ENCODE assay signal across 20 cellular contexts in the genomic region with DNA sequence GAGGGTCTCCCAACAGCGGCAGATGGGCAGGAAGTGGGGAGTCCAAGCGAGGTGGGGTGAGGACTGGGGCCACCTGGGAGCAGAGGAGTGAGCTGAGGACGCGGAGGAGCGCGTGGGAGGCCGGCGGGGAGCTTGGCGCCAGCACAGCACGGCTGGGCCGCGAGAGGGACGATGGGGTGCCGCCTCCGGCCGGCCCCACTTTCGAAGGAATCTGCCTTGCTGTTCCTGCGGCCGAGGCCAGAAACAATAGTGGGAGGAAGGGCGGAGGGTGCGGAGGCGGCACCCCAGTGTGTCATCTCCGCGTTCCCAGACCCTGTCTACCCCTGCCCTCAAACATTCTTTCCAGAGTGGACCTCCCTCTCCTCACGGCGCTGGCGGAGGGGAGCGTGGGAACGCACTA. TPM values are rescaled to one million over a fixed set of nuclear protein-coding genes. Genes with fewer than 3 reads are reported as not detected.
A peak's percentile ranks its signal among the peaks of the same experiment; 100 is the strongest.
DNase-seq lines count a peak whose midpoint lies in the region; ATAC-seq, FAIRE-seq and TF ChIP-seq lines count a peak whose summit lies in the region.
"Had no signal": no experiment of that assay in that cellular context is flagged by ENCODE, and none has a peak within 500 bp of the region (broad histone marks: within the 10 kb centered on the region; RNA-seq: fewer than 3 reads in every experiment).

No MANE protein-coding gene starts in this region.

- H2AFZ ChIP-seq in K562 (ENCODE audit: low read depth, low read length) (no peak overlapping the region), H1 (ENCODE audit: low read length) (no peak overlapping the region), GM23338 (no peak overlapping the region)
- H2AFZ ChIP-seq: GM23248 had no signal

- H3K4me3 Mint-ChIP-seq in GM23338 (no peak overlapping the region), Caco-2 (ENCODE audit: unreplicated experiment) (no peak overlapping the region), endodermal cell (no peak overlapping the region)
- H3K4me3 Mint-ChIP-seq: CD4-positive, alpha-beta memory T cell; HFFc6 had no signal

- no peak overlapping the region; the same call in 1 of the 2 replicates for H4K8ac ChIP-seq in H1 (ENCODE audit: extremely low read depth, insufficient read depth, low read length)

- peak overlapping the region; percentile 71; the same call in 1 of the 2 replicates for H2BK5ac ChIP-seq in H1 (ENCODE audit: low read depth, low read length)

- H3K36me3 ChIP-seq in K562 (ENCODE audit: control insufficient read depth, insufficient read depth, low read length) (no peaks in the 10 kb centered on the region), H1 (ENCODE audit: control insufficient read depth in 2 of 4, insufficient read depth in 4 of 4, low read length in 3 of 4) (no peaks in the 10 kb centered on the region), GM23338 (ENCODE audit: insufficient read depth) (no peaks in the 10 kb centered on the region), Caco-2 (ENCODE audit: control insufficient read depth, insufficient read depth, low read length) (no peaks in the 10 kb centered on the region), endodermal cell (ENCODE audit: control insufficient read depth, insufficient read depth, low read length) (no peaks in the 10 kb centered on the region)
- H3K36me3 ChIP-seq: HAP-1 had no signal

- no peaks in the 10 kb centered on the region for H3K9me3 ChIP-seq in K562 (replicated peaks; ENCODE audit: control insufficient read depth, insufficient read depth, low read depth, low read length)
- no peaks in the 10 kb centered on the region for H3K9me3 ChIP-seq in H1 (ENCODE audit: insufficient read depth in 2 of 2, low read depth in 1 of 2, low read length in 1 of 2)
- no peaks in the 10 kb centered on the region for H3K9me3 ChIP-seq in Caco-2
- no peaks in the 10 kb centered on the region for H3K9me3 ChIP-seq in endodermal cell (ENCODE audit: control insufficient read depth, low read length)
- H3K9me3 ChIP-seq: HAP-1 had no signal

- in situ Hi-C loops in K562 (cut with MboI), result loop anchor here (10.0 kb wide), 2 partner anchors 301 to 461 kb away; a partner anchor contains a TSS

- no peak overlapping the region for H3K18ac ChIP-seq in H1 (ENCODE audit: extremely low read depth, low read length)

- POLR2A ChIA-PET in K562 (lab: Yijun Ruan, JAX), result interaction anchor here (0.5 kb wide), 1 partner anchor 119 kb away, joined by 3 read pairs; no protein-coding TSS in a partner anchor
- POLR2A ChIA-PET in H1 (lab: Charles Lee; ENCODE audit: partially characterized antibody), result no interaction called here
- POLR2A ChIA-PET in Caco-2 (lab: Charles Lee), result no interaction called here

- H4K5ac ChIP-seq in H1 (ENCODE audit: insufficient read length, low read depth, low read length), result no peak overlapping the region

- H3K4me1 Mint-ChIP-seq in GM23338 (peaks cover 2% of the 10 kb centered on the region; the same call in 2 of the 3 replicates), Caco-2 (ENCODE audit: low read depth, unreplicated experiment) (no peaks in the 10 kb centered on the region), endodermal cell (peaks cover 9% of the 10 kb centered on the region)

- H3K9me1 ChIP-seq in K562 (ENCODE audit: control insufficient read depth, insufficient read depth, low read length), result no peaks in the 10 kb centered on the region

- H3K79me2 ChIP-seq in K562 (ENCODE audit: control insufficient read depth, insufficient read depth, low read length) (no peaks in the 10 kb centered on the region), H1 (ENCODE audit: control insufficient read depth in 1 of 2, insufficient read depth in 2 of 2, low read length in 2 of 2) (no peaks in the 10 kb centered on the region), GM23338 (replicated peaks; ENCODE audit: insufficient read depth) (no peaks in the 10 kb centered on the region)

- no peak for TF ChIP-seq EP300 in Ishikawa (IDR thresholded peaks at IDR 0.05; ENCODE audit: borderline replicate concordance)
- no peak for TF ChIP-seq EP300 in K562 (IDR thresholded peaks at IDR 0.05; ENCODE audit: low read length)
- no peak for TF ChIP-seq EP300 in H1 (IDR thresholded peaks at IDR 0.05; ENCODE audit: borderline replicate concordance in 1 of 2, low read depth in 2 of 2, low read length in 2 of 2)

- H3K4me2 ChIP-seq in K562 (ENCODE audit: insufficient read depth, low read length), result no peak overlapping the region
- no peak overlapping the region for H3K4me2 ChIP-seq in H1 (ENCODE audit: insufficient read depth in 1 of 2, low read depth in 2 of 2, low read length in 2 of 2)
- no peak overlapping the region for H3K4me2 ChIP-seq in GM23338

- no peak for TF ChIP-seq RAD21 in Ishikawa (IDR thresholded peaks at IDR 0.05; ENCODE audit: low read depth)
- TF ChIP-seq RAD21 in K562 (CRISPR knock-in tag; conservative IDR thresholded peaks at IDR 0.05 in 1 of 2, IDR thresholded peaks at IDR 0.05 in 1 of 2), result no peak
- no peak for TF ChIP-seq RAD21 in H1 (IDR thresholded peaks at IDR 0.05 in 1 of 2, conservative IDR thresholded peaks at IDR 0.05 in 1 of 2; ENCODE audit: low read depth in 2 of 2, low read length in 2 of 2)

- WGBS in K562 (ENCODE audit: insufficient coverage, low coverage, missing lambda C conversion rate), result 11% methylated on average over 16 of the region's 29 CpGs
- 85% methylated on average over 18 of the region's 29 CpGs; no CpG with 5 or more reads in 1 of the 2 experiments for WGBS in H1 (ENCODE audit: extremely low coverage in 1 of 2, insufficient coverage in 1 of 2, insufficient read length in 1 of 2, insufficient replicate concordance in 2 of 2, low coverage in 1 of 2, low lambda C conversion rate in 2 of 2, missing lambda C conversion rate in 1 of 2), 2 experiments
- 91 to 92% methylated on average over 14 to 29 of the region's 29 CpGs for WGBS in endodermal cell (ENCODE audit: insufficient coverage in 1 of 2, insufficient read length in 1 of 2), 2 experiments

- H3K4me1 ChIP-seq in K562 (replicated peaks in 1 of 2; ENCODE audit: control insufficient read depth in 2 of 2, insufficient read depth in 2 of 2, low read length in 2 of 2) (peaks cover 0 to 38% of the 10 kb centered on the region in 2 experiments; a peak in 1 of 5 replicates), H1 (replicated peaks in 1 of 4; ENCODE audit: control insufficient read depth in 3 of 4, insufficient read depth in 4 of 4, low read length in 3 of 4) (peaks cover 0 to 2% (median under 1%) of the 10 kb centered on the region in 4 experiments; a peak in 2 of 7 replicates), GM23338 (ENCODE audit: insufficient read depth) (no peaks in the 10 kb centered on the region; the same call in 1 of the 2 replicates), Caco-2 (no peaks in the 10 kb centered on the region; the same call in 1 of the 2 replicates), endodermal cell (ENCODE audit: control insufficient read depth, insufficient read depth, low read length) (peaks cover 7% of the 10 kb centered on the region)
- H3K4me1 ChIP-seq: HAP-1 had no signal

- no peak overlapping the region for H2BK12ac ChIP-seq in H1 (ENCODE audit: low read depth, low read length)

- ATAC-seq in K562 (no peak), GM23338 (no peak)

- no peak overlapping the region for H3K23ac ChIP-seq in H1 (ENCODE audit: insufficient read length)

- TF ChIP-seq POLR2A in K562 (conservative IDR thresholded peaks at IDR 0.05) (no peak), H1 (IDR thresholded peaks at IDR 0.05; ENCODE audit: control extremely low read depth in 1 of 2, low read depth in 2 of 2, low read length in 2 of 2) (no peak)

- CTCF ChIA-PET in K562 (lab: Yijun Ruan, JAX; ENCODE audit: low intra/inter-chr PET ratio), result interaction anchor here (1.1 to 2.4 kb wide), 2 partner anchors 119 kb away, joined by 5 to 12 read pairs; no protein-coding TSS in a partner anchor
- CTCF ChIA-PET in H1 (lab: Charles Lee; ENCODE audit: partially characterized antibody), result interaction anchor here (0.6 to 20.6 kb wide), 45 partner anchors 2 to 721 kb away, joined by 3 to 551 read pairs (median 6); a partner anchor contains a TSS
- CTCF ChIA-PET in Caco-2 (lab: Charles Lee), result interaction anchor here (0.9 to 8.1 kb wide), 26 partner anchors 8 to 609 kb away, joined by 3 to 168 read pairs (median 7); a partner anchor contains a TSS

- H3K36me3 Mint-ChIP-seq in GM23338 (ENCODE audit: low read depth) (no peaks in the 10 kb centered on the region), Caco-2 (ENCODE audit: insufficient read depth, unreplicated experiment) (no peaks in the 10 kb centered on the region), endodermal cell (ENCODE audit: low read depth) (no peaks in the 10 kb centered on the region)
- H3K36me3 Mint-ChIP-seq: CD4-positive, alpha-beta memory T cell had no signal

- no peak for FAIRE-seq in K562 (lab: Jason Lieb, UNC)
- FAIRE-seq in H1 (lab: Jason Lieb, UNC), result no peak
- FAIRE-seq: G401.6, GM19239, H54 had no signal

- H2BK20ac ChIP-seq in H1 (ENCODE audit: low read length), result no peak overlapping the region

- H3K4ac ChIP-seq in H1 (replicated peaks; ENCODE audit: insufficient read length, low read depth, low read length), result no peak overlapping the region

- no peaks in the 10 kb centered on the region for H3K79me1 ChIP-seq in H1 (ENCODE audit: low read depth, low read length)

- H3K27ac ChIP-seq in K562 (ENCODE audit: extremely low read depth, low read depth, low read length) (no peak overlapping the region), H1 (ENCODE audit: low read depth, low read length) (no peak overlapping the region), GM23338 (ENCODE audit: low read depth) (no peak overlapping the region), endodermal cell (ENCODE audit: low read depth, low read length) (no peak overlapping the region)
- H3K27ac ChIP-seq: GM23248 had no signal

- H4K91ac ChIP-seq in H1 (replicated peaks; ENCODE audit: insufficient read length, low read length), result no peak overlapping the region

- no peak overlapping the region for H3K56ac ChIP-seq in H1 (replicated peaks; ENCODE audit: insufficient read length, low read depth, low read length)

- no TSS peak for BruUV-seq in K562 (replicated peaks; lab: Mats Ljungman, UMichigan)
- no TSS peak for BruUV-seq in Caco-2 (replicated peaks; lab: Mats Ljungman, UMichigan)

- H2AK5ac ChIP-seq in H1 (ENCODE audit: low read depth, low read length), result no peak overlapping the region

- H3K4me3 ChIP-seq in K562 (no peak overlapping the region), H1 (ENCODE audit: extremely low read depth in 1 of 4, insufficient read depth in 2 of 4, low read depth in 3 of 4, low read length in 4 of 4) (no peak overlapping the region), GM23338 (no peak overlapping the region), Caco-2 (ENCODE audit: low read depth, low read length) (no peak overlapping the region), endodermal cell (ENCODE audit: low read length) (no peak overlapping the region)
- H3K4me3 ChIP-seq: GM23248, HAP-1 had no signal

- H4K20me1 ChIP-seq in K562 (replicated peaks; ENCODE audit: control insufficient read depth, insufficient read depth, low read length) (peaks cover 14% of the 10 kb centered on the region; the same call in 1 of the 2 replicates), H1 (replicated peaks in 1 of 2; ENCODE audit: control insufficient read depth in 1 of 2, insufficient read depth in 2 of 2, low read length in 2 of 2) (peaks cover 0 to 3% of the 10 kb centered on the region in 2 experiments), GM23338 (replicated peaks; ENCODE audit: insufficient read depth) (no peaks in the 10 kb centered on the region)

- no peak overlapping the region for H3K14ac ChIP-seq in H1 (ENCODE audit: insufficient read length)

- H3K27me3 ChIP-seq in K562 (ENCODE audit: control insufficient read depth in 2 of 2, insufficient read depth in 2 of 2, low read length in 2 of 2), result peaks cover 0 to 20% of the 10 kb centered on the region in 2 experiments; a peak in 3 of 5 replicates
- peaks cover 0 to 3% (median under 1%) of the 10 kb centered on the region in 4 experiments; a peak in 3 of 7 replicates for H3K27me3 ChIP-seq in H1 (replicated peaks in 1 of 4; ENCODE audit: control insufficient read depth in 3 of 4, extremely low read depth in 1 of 4, insufficient read depth in 3 of 4, low read length in 3 of 4)
- no peaks in the 10 kb centered on the region for H3K27me3 ChIP-seq in GM23338 (ENCODE audit: insufficient read depth)
- H3K27me3 ChIP-seq in Caco-2 (replicated peaks; ENCODE audit: control insufficient read depth, insufficient read depth, low read length), result no peaks in the 10 kb centered on the region
- no peaks in the 10 kb centered on the region for H3K27me3 ChIP-seq in endodermal cell (ENCODE audit: control insufficient read depth, insufficient read depth, low read length, poor library complexity, severe bottlenecking)

- TF ChIP-seq CTCF in K562 (IDR thresholded peaks at IDR 0.05 in 2 of 3, conservative IDR thresholded peaks at IDR 0.05 in 1 of 3; ENCODE audit: insufficient read depth in 2 of 3, low read depth in 1 of 3, low read length in 3 of 3) (no peak), H1 (IDR thresholded peaks at IDR 0.05; ENCODE audit: control extremely low read depth in 1 of 3, insufficient read depth in 1 of 3, low read depth in 1 of 3, low read length in 3 of 3) (no peak), GM23338 (conservative IDR thresholded peaks at IDR 0.05; ENCODE audit: low read depth in 2 of 2) (no peak), Caco-2 (IDR thresholded peaks at IDR 0.05; ENCODE audit: insufficient read depth in 1 of 2, low read depth in 1 of 2, low read length in 1 of 2, severe bottlenecking in 1 of 2, unreplicated experiment in 1 of 2) (no peak), endodermal cell (conservative IDR thresholded peaks at IDR 0.05) (no peak)

- H2BK15ac ChIP-seq in H1 (ENCODE audit: low read length), result no peak overlapping the region

- DNase-seq in K562 (ENCODE audit: extremely low read depth in 1 of 4, low spot score in 3 of 4) (peak in 1 of 4 experiments; percentile 27), H1 (ENCODE audit: low read depth in 1 of 2, low spot score in 2 of 2) (no peak), GM23338 (ENCODE audit: low spot score) (no peak), Caco-2 (no peak), endodermal cell (no peak)
- DNase-seq: C1 segment of cervical spinal cord; CD4-positive, alpha-beta memory T cell; COR-L47; DMS153; DND-41; GM23248; HFFc6 had no signal

- H3K27ac Mint-ChIP-seq in GM23338 (no peak overlapping the region), Caco-2 (ENCODE audit: unreplicated experiment) (no peak overlapping the region), endodermal cell (no peak overlapping the region)
- H3K27ac Mint-ChIP-seq: CD4-positive, alpha-beta memory T cell; HFFc6 had no signal

- H3K27me3 Mint-ChIP-seq in GM23338 (ENCODE audit: insufficient read depth, low read depth, poor library complexity), result peaks cover 6% of the 10 kb centered on the region
- no peaks in the 10 kb centered on the region for H3K27me3 Mint-ChIP-seq in Caco-2 (ENCODE audit: insufficient read depth, unreplicated experiment)
- H3K27me3 Mint-ChIP-seq in endodermal cell (ENCODE audit: insufficient read depth), result peaks cover 16% of the 10 kb centered on the region

- H2BK120ac ChIP-seq in H1 (replicated peaks; ENCODE audit: low read depth, low read length), result no peak overlapping the region

- H3K23me2 ChIP-seq in H1 (ENCODE audit: low read depth, low read length), result no peaks in the 10 kb centered on the region

- no peaks in the 10 kb centered on the region for H3K9me2 ChIP-seq in GM23338 (ENCODE audit: insufficient read depth)

- no peak overlapping the region for H3K9ac ChIP-seq in K562 (ENCODE audit: insufficient read depth in 1 of 2, low read depth in 2 of 2, low read length in 2 of 2)
- no peak overlapping the region for H3K9ac ChIP-seq in H1 (replicated peaks in 1 of 4; ENCODE audit: extremely low read depth in 1 of 4, low read depth in 3 of 4, low read length in 3 of 4)
- H3K9ac ChIP-seq in endodermal cell (ENCODE audit: extremely low read depth, low read length, poor library complexity, severe bottlenecking), result no peak overlapping the region
- H3K9ac ChIP-seq: GM23248 had no signal

- intact Hi-C loops in K562 (cut with micrococcal nuclease) (no loop called here), Caco-2 (cut with micrococcal nuclease; ENCODE audit: unreplicated experiment) (no loop called here)

- no peaks in the 10 kb centered on the region for H3F3A ChIP-seq in GM23338 (replicated peaks; ENCODE audit: low read depth)

- H3K9me3 Mint-ChIP-seq in GM23338 (no peaks in the 10 kb centered on the region), Caco-2 (ENCODE audit: unreplicated experiment) (no peaks in the 10 kb centered on the region), endodermal cell (no peaks in the 10 kb centered on the region)
- H3K9me3 Mint-ChIP-seq: CD4-positive, alpha-beta memory T cell; HFFc6 had no signal

RNA-seq across cellular contexts. Expression of a gene that starts 5.5 kb away (rescaled TPM):
- not detected in 2 replicates for total RNA-seq in K562 (2011; cell fraction: chromatin; rRNA removed; ENCODE audit: low replicate concordance)
- not detected in 2 replicates for total RNA-seq in K562 (2011; cell fraction: nucleolus; rRNA removed)
- total RNA-seq in K562 (2011; cell fraction: nucleoplasm; rRNA removed), result not detected in 2 replicates
- total RNA-seq in K562 (2014; rRNA removed) (not detected in 2 replicates), K562 (2014; rRNA removed; fragmentation: Illumina TruSeq; extraction: Trizol) (not detected in 2 replicates), K562 (2015; rRNA removed; fragmentation: Illumina TruSeq; extraction: Trizol) (not detected in 2 replicates), K562 (2021) (not detected in 2 replicates), Caco-2 (2022) (not detected in 2 replicates), endodermal cell (not detected)
- polyA plus RNA-seq in K562 (2011; rRNA removed) (not detected in 2 replicates), K562 (2014; fragmentation: Illumina TruSeq; extraction: Trizol) (not detected in 2 replicates), K562 (2014; fragmentation: Nextera tagmentation; extraction: Ambion mirVana) (not detected), K562 (2014; rRNA removed) (not detected in 2 replicates), H1 (2011; rRNA removed) (not detected in 2 replicates), GM23338 (2016; fragmentation: Nextera tagmentation; extraction: Ambion mirVana) (not detected in 2 replicates)
- polyA plus RNA-seq in K562 (2011; cell fraction: cytosol; rRNA removed), result not detected in 2 replicates
- polyA plus RNA-seq in K562 (2011; cell fraction: nucleus; rRNA removed), result not detected in 2 replicates
- polyA plus RNA-seq in K562 (2012), result not detected in 2 replicates
- not detected in 2 replicates for polyA minus RNA-seq in K562 (2011; rRNA and poly(A)+ RNA removed)
- polyA minus RNA-seq in K562 (2011; cell fraction: cytosol; rRNA and poly(A)+ RNA removed), result not detected in 2 replicates
- polyA minus RNA-seq in K562 (2011; cell fraction: nucleus; rRNA and poly(A)+ RNA removed), result not detected in 2 replicates
- not detected in 2 replicates for total RNA-seq in H1 (2021; fragmentation: NEBNext Ultra II Directional; extraction: Animal tissue kit (Norgen Biotek cat#: 25700))
- not detected for polyA plus RNA-seq in H1 (2011; cell fraction: cytosol; rRNA removed)
- not detected for polyA plus RNA-seq in H1 (2011; cell fraction: nucleus; rRNA removed)
- polyA plus RNA-seq in H1 (2012, experiment 1 of 2), result not detected in 4 replicates
- polyA plus RNA-seq in H1 (2012, experiment 2 of 2), result not detected
- polyA plus RNA-seq in H1 (2013, experiment 1 of 2), result not detected
- not detected for polyA plus RNA-seq in H1 (2013, experiment 2 of 2)
- not detected in 2 replicates for polyA minus RNA-seq in H1 (2011; rRNA and poly(A)+ RNA removed)
- not detected for polyA minus RNA-seq in H1 (2011; cell fraction: cytosol; rRNA and poly(A)+ RNA removed)
- polyA minus RNA-seq in H1 (2011; cell fraction: nucleus; rRNA and poly(A)+ RNA removed), result not detected
- total RNA-seq in GM23338 (2014; rRNA removed; shearing (Covaris generic)), result not detected in 2 replicates
- not detected for polyA plus RNA-seq in endodermal cell (2013, experiment 1 of 2)
- polyA plus RNA-seq in endodermal cell (2013, experiment 2 of 2), result not detected
- total RNA-seq: A172; A673; CD4-positive, alpha-beta memory T cell; GM23248; HFFc6 had no signal
- polyA plus RNA-seq: BJ; CD4-positive, alpha-beta memory T cell; GM23248 had no signal

RNA-seq across cellular contexts. Expression of a gene that starts 16.1 kb away (rescaled TPM):
- not detected in 2 replicates for total RNA-seq in K562 (2011; cell fraction: chromatin; rRNA removed; ENCODE audit: low replicate concordance)
- not detected in 2 replicates for total RNA-seq in K562 (2011; cell fraction: nucleolus; rRNA removed)
- total RNA-seq in K562 (2011; cell fraction: nucleoplasm; rRNA removed), result not detected in 2 replicates
- not detected in 2 replicates for total RNA-seq in K562 (2014; rRNA removed)
- not detected in 2 replicates for total RNA-seq in K562 (2014; rRNA removed; fragmentation: Illumina TruSeq; extraction: Trizol)
- total RNA-seq in K562 (2015; rRNA removed; fragmentation: Illumina TruSeq; extraction: Trizol), result not detected in 2 replicates
- total RNA-seq in K562 (2021), result not detected in 2 replicates
- polyA plus RNA-seq in K562 (2011; rRNA removed), result not detected in 2 replicates
- 0.06 TPM in 1 of 2 replicates, not detected in the other for polyA plus RNA-seq in K562 (2011; cell fraction: cytosol; rRNA removed)
- polyA plus RNA-seq in K562 (2011; cell fraction: nucleus; rRNA removed), result not detected in 2 replicates
- not detected in 2 replicates for polyA plus RNA-seq in K562 (2012)
- not detected in 2 replicates for polyA plus RNA-seq in K562 (2014; fragmentation: Illumina TruSeq; extraction: Trizol)
- polyA plus RNA-seq in K562 (2014; fragmentation: Nextera tagmentation; extraction: Ambion mirVana), result not detected
- not detected in 2 replicates for polyA plus RNA-seq in K562 (2014; rRNA removed)
- not detected in 2 replicates for polyA minus RNA-seq in K562 (2011; rRNA and poly(A)+ RNA removed)
- not detected in 2 replicates for polyA minus RNA-seq in K562 (2011; cell fraction: cytosol; rRNA and poly(A)+ RNA removed)
- not detected in 2 replicates for polyA minus RNA-seq in K562 (2011; cell fraction: nucleus; rRNA and poly(A)+ RNA removed)
- total RNA-seq in H1 (2021; fragmentation: NEBNext Ultra II Directional; extraction: Animal tissue kit (Norgen Biotek cat#: 25700)), result not detected in 2 replicates
- 0.09 and 0.16 TPM in 2 replicates for polyA plus RNA-seq in H1 (2011; rRNA removed)
- 0.09 TPM for polyA plus RNA-seq in H1 (2011; cell fraction: cytosol; rRNA removed)
- 0.11 TPM for polyA plus RNA-seq in H1 (2011; cell fraction: nucleus; rRNA removed)
- 0.11 TPM in 1 of 4 replicates, not detected in the others for polyA plus RNA-seq in H1 (2012, experiment 1 of 2)
- not detected for polyA plus RNA-seq in H1 (2012, experiment 2 of 2)
- not detected for polyA plus RNA-seq in H1 (2013, experiment 1 of 2)
- polyA plus RNA-seq in H1 (2013, experiment 2 of 2), result not detected
- not detected in 2 replicates for polyA minus RNA-seq in H1 (2011; rRNA and poly(A)+ RNA removed)
- polyA minus RNA-seq in H1 (2011; cell fraction: cytosol; rRNA and poly(A)+ RNA removed), result not detected
- polyA minus RNA-seq in H1 (2011; cell fraction: nucleus; rRNA and poly(A)+ RNA removed), result not detected
- total RNA-seq in GM23338 (2014; rRNA removed; shearing (Covaris generic)), result not detected in 2 replicates
- polyA plus RNA-seq in GM23338 (2016; fragmentation: Nextera tagmentation; extraction: Ambion mirVana), result 0.34 TPM in 1 of 2 replicates, not detected in the other
- not detected in 2 replicates for total RNA-seq in Caco-2 (2022)
- not detected for total RNA-seq in endodermal cell
- 44.8 TPM for polyA plus RNA-seq in endodermal cell (2013, experiment 1 of 2)
- 37.3 TPM for polyA plus RNA-seq in endodermal cell (2013, experiment 2 of 2)
- total RNA-seq: A673; CD4-positive, alpha-beta memory T cell; GM23248; HFFc6 had no signal
- polyA plus RNA-seq: BJ; CD4-positive, alpha-beta memory T cell; GM23248 had no signal

RNA-seq across cellular contexts. Expression of a gene that starts 16.3 kb away (rescaled TPM):
- total RNA-seq in K562 (2011; cell fraction: chromatin; rRNA removed; ENCODE audit: low replicate concordance), result not detected in 2 replicates
- total RNA-seq in K562 (2011; cell fraction: nucleolus; rRNA removed), result not detected in 2 replicates
- not detected in 2 replicates for total RNA-seq in K562 (2011; cell fraction: nucleoplasm; rRNA removed)
- total RNA-seq in K562 (2014; rRNA removed), result not detected in 2 replicates
- not detected in 2 replicates for total RNA-seq in K562 (2014; rRNA removed; fragmentation: Illumina TruSeq; extraction: Trizol)
- not detected in 2 replicates for total RNA-seq in K562 (2015; rRNA removed; fragmentation: Illumina TruSeq; extraction: Trizol)
- 0.16 and 0.67 TPM in 2 replicates for total RNA-seq in K562 (2021)
- polyA plus RNA-seq in K562 (2011; rRNA removed), result not detected in 2 replicates
- 0.01 TPM in 1 of 2 replicates, not detected in the other for polyA plus RNA-seq in K562 (2011; cell fraction: cytosol; rRNA removed)
- polyA plus RNA-seq in K562 (2011; cell fraction: nucleus; rRNA removed), result 0.03 TPM in 1 of 2 replicates, not detected in the other
- 0.03 and 0.04 TPM in 2 replicates for polyA plus RNA-seq in K562 (2012)
- polyA plus RNA-seq in K562 (2014; fragmentation: Illumina TruSeq; extraction: Trizol), result not detected in 2 replicates
- polyA plus RNA-seq in K562 (2014; fragmentation: Nextera tagmentation; extraction: Ambion mirVana), result not detected
- 0.03 TPM in 1 of 2 replicates, not detected in the other for polyA plus RNA-seq in K562 (2014; rRNA removed)
- 0.07 and 0.18 TPM in 2 replicates for polyA minus RNA-seq in K562 (2011; rRNA and poly(A)+ RNA removed)
- polyA minus RNA-seq in K562 (2011; cell fraction: cytosol; rRNA and poly(A)+ RNA removed), result 5.3 TPM in 1 of 2 replicates, not detected in the other
- polyA minus RNA-seq in K562 (2011; cell fraction: nucleus; rRNA and poly(A)+ RNA removed), result not detected in 2 replicates
- total RNA-seq in H1 (2021; fragmentation: NEBNext Ultra II Directional; extraction: Animal tissue kit (Norgen Biotek cat#: 25700)), result 1.3 and 1.5 TPM in 2 replicates
- polyA plus RNA-seq in H1 (2011; rRNA removed), result 0.74 and 2.0 TPM in 2 replicates
- polyA plus RNA-seq in H1 (2011; cell fraction: cytosol; rRNA removed), result 1.1 TPM
- 0.37 TPM for polyA plus RNA-seq in H1 (2011; cell fraction: nucleus; rRNA removed)
- 1.6 to 3.2 TPM (median 2.7 TPM) in 4 replicates for polyA plus RNA-seq in H1 (2012, experiment 1 of 2)
- 1.00 TPM for polyA plus RNA-seq in H1 (2012, experiment 2 of 2)
- 2.0 TPM for polyA plus RNA-seq in H1 (2013, experiment 1 of 2)
- polyA plus RNA-seq in H1 (2013, experiment 2 of 2), result 2.6 TPM
- polyA minus RNA-seq in H1 (2011; rRNA and poly(A)+ RNA removed), result 0.20 and 0.57 TPM in 2 replicates
- 0.88 TPM for polyA minus RNA-seq in H1 (2011; cell fraction: cytosol; rRNA and poly(A)+ RNA removed)
- polyA minus RNA-seq in H1 (2011; cell fraction: nucleus; rRNA and poly(A)+ RNA removed), result 0.70 TPM
- total RNA-seq in GM23338 (2014; rRNA removed; shearing (Covaris generic)), result 0.70 and 1.4 TPM in 2 replicates
- 4.0 and 4.4 TPM in 2 replicates for polyA plus RNA-seq in GM23338 (2016; fragmentation: Nextera tagmentation; extraction: Ambion mirVana)
- total RNA-seq in Caco-2 (2022), result 1,375 and 1,397 TPM in 2 replicates
- 1 to 10 TPM in 1 of 2 donors, under 1 TPM in 1; 0.80 to 5.1 TPM for total RNA-seq in endodermal cell
- polyA plus RNA-seq in endodermal cell (2013, experiment 1 of 2), result 28.1 TPM
- polyA plus RNA-seq in endodermal cell (2013, experiment 2 of 2), result 20.1 TPM
- total RNA-seq: CD4-positive, alpha-beta memory T cell; GM23248 had no signal
- polyA plus RNA-seq: CD4-positive, alpha-beta memory T cell had no signal

Comparison
In these comparisons a context has a peak if more than half of its experiments do, and no peak if none do; other contexts are left out.
1. RNA of a gene that starts 16.3 kb away (total RNA-seq): 1,375 to 1,397 TPM in Caco-2; 0.80 to 5.1 TPM in endodermal cell, 1.3 to 1.5 TPM in H1, 0.70 to 1.4 TPM in GM23338 and 0.16 to 0.67 TPM in K562; every median in the first group is over 100 times any median in the second.